Comparison of ENCODE assay signal across 10 cellular contexts in genomic region chr4:124641715-124642380, GRCh38.
DNase-seq lines count a peak whose midpoint lies in the region; ATAC-seq and TF ChIP-seq lines count a peak whose summit lies in the region.
"Had no signal": no experiment of that assay in that cellular context is flagged by ENCODE, and none has a peak within 500 bp of the region (broad histone marks: within the 10 kb centered on the region; RNA-seq: fewer than 3 reads in every experiment).

No MANE protein-coding gene starts in this region.

- DNase-seq in BJ (ENCODE audit: low read depth) (peak; percentile 29), OCI-M1 (lab: John Stamatoyannopoulos, UW) (peak; percentile 86), fibroblast of lung (ENCODE audit: low read depth in 2 of 2) (peak; percentile 73 to 91), endothelial cell (ENCODE audit: low spot score) (no peak), epidermal melanocyte (ENCODE audit: insufficient read length, low spot score) (no peak), progenitor cell of endocrine pancreas (ENCODE audit: low spot score, unreplicated experiment) (no peak)

- H3K9me3 ChIP-seq in fibroblast of lung (ENCODE audit: control insufficient read depth, insufficient read depth, low read depth, low read length), result no peaks in the 10 kb centered on the region

- TF ChIP-seq CTCF in BJ (IDR thresholded peaks at IDR 0.05; ENCODE audit: insufficient read depth, low read depth, low read length) (no peak), fibroblast of lung (conservative IDR thresholded peaks at IDR 0.05 in 1 of 2, IDR thresholded peaks at IDR 0.05 in 1 of 2; ENCODE audit: low read depth in 1 of 2, low read length in 2 of 2) (no peak), endothelial cell (IDR thresholded peaks at IDR 0.05; ENCODE audit: unreplicated experiment) (no peak), progenitor cell of endocrine pancreas (IDR thresholded peaks at IDR 0.05; ENCODE audit: unreplicated experiment) (no peak)

- H3K4me1 Mint-ChIP-seq in endothelial cell (ENCODE audit: unreplicated experiment) (no peaks in the 10 kb centered on the region), progenitor cell of endocrine pancreas (ENCODE audit: low read depth) (no peaks in the 10 kb centered on the region)

- no peaks in the 10 kb centered on the region for H4K20me1 ChIP-seq in fibroblast of lung (ENCODE audit: control insufficient read depth, extremely low read depth, insufficient read depth, low read length)

- CTCF ChIA-PET in BJ (lab: Yijun Ruan, JAX), result no interaction called here

- H3K36me3 ChIP-seq in BJ (ENCODE audit: control insufficient read depth, insufficient read depth, low read length) (no peaks in the 10 kb centered on the region), fibroblast of lung (ENCODE audit: control insufficient read depth, insufficient read depth, low read length) (no peaks in the 10 kb centered on the region)

- H3K4me2 ChIP-seq in fibroblast of lung (ENCODE audit: extremely low read depth, insufficient read depth, low read length), result peak overlapping the region; percentile 11

- no peak overlapping the region for H3K4me3 ChIP-seq in BJ (ENCODE audit: low read depth, low read length)
- no peak overlapping the region for H3K4me3 ChIP-seq in fibroblast of lung (replicated peaks in 1 of 4; ENCODE audit: control extremely low read depth in 1 of 4, insufficient read depth in 1 of 4, low read depth in 3 of 4, low read length in 4 of 4)

- H3K27me3 Mint-ChIP-seq in endothelial cell (ENCODE audit: unreplicated experiment) (no peaks in the 10 kb centered on the region), progenitor cell of endocrine pancreas (no peaks in the 10 kb centered on the region)

- H3K36me3 Mint-ChIP-seq in endothelial cell (ENCODE audit: low read depth, unreplicated experiment) (no peaks in the 10 kb centered on the region), progenitor cell of endocrine pancreas (ENCODE audit: insufficient read depth) (peaks cover 2% of the 10 kb centered on the region)

- no peak overlapping the region for H3K27ac Mint-ChIP-seq in endothelial cell (ENCODE audit: unreplicated experiment)
- H3K27ac Mint-ChIP-seq in progenitor cell of endocrine pancreas, result no peak overlapping the region
- H3K27ac Mint-ChIP-seq: WTC11 had no signal

- H3K79me2 ChIP-seq in fibroblast of lung (ENCODE audit: control insufficient read depth, insufficient read depth, low read length), result no peaks in the 10 kb centered on the region

- POLR2A ChIA-PET in BJ (lab: Charles Lee), result interaction anchor here (0.6 kb wide), 1 partner anchor 1019 kb away, joined by 11 read pairs; no protein-coding TSS in a partner anchor

- no peak overlapping the region for H3K27ac ChIP-seq in fibroblast of lung (ENCODE audit: insufficient read depth, low read length)

- ATAC-seq in HG02798 (IDR thresholded peaks at IDR 0.05; ENCODE audit: poor library complexity, unreplicated experiment) (peak; percentile 48), GM21526 (IDR thresholded peaks at IDR 0.05; ENCODE audit: low FRiP score, unreplicated experiment) (no peak)
- ATAC-seq: right cardiac atrium, WTC11 had no signal

- no peaks in the 10 kb centered on the region for H3K9me3 Mint-ChIP-seq in endothelial cell (ENCODE audit: unreplicated experiment)
- H3K9me3 Mint-ChIP-seq in progenitor cell of endocrine pancreas (ENCODE audit: low read depth), result peaks cover 3% of the 10 kb centered on the region

- no peaks in the 10 kb centered on the region for H3K4me1 ChIP-seq in fibroblast of lung (ENCODE audit: control insufficient read depth, extremely low read depth, insufficient read depth, low read length)

- no peak overlapping the region for H3K4me3 Mint-ChIP-seq in endothelial cell (ENCODE audit: unreplicated experiment)
- H3K4me3 Mint-ChIP-seq in progenitor cell of endocrine pancreas (ENCODE audit: low read depth), result no peak overlapping the region
- H3K4me3 Mint-ChIP-seq: WTC11 had no signal

- no peak overlapping the region for H2AFZ ChIP-seq in fibroblast of lung (ENCODE audit: low read length)

- H3K27me3 ChIP-seq in BJ (ENCODE audit: control insufficient read depth, insufficient read depth, low read length) (no peaks in the 10 kb centered on the region), fibroblast of lung (ENCODE audit: control insufficient read depth, insufficient read depth, low read length) (no peaks in the 10 kb centered on the region)

- H3K9ac ChIP-seq in fibroblast of lung (ENCODE audit: insufficient read depth, low read length), result no peak overlapping the region

Comparison
In these comparisons a context has a peak if more than half of its experiments do, and no peak if none do; other contexts are left out.
1. DNase-seq: peak in BJ (single experiment), OCI-M1 (single experiment) and fibroblast of lung (2 of 2); none in endothelial cell (single experiment), epidermal melanocyte (single experiment) and progenitor cell of endocrine pancreas (single experiment).